ENCODE assay signal across 8 cellular contexts in genomic region chr9:123353984-123354591, GRCh38. TPM values are rescaled to one million over a fixed set of nuclear protein-coding genes. Genes with fewer than 3 reads are reported as not detected.
A peak's percentile ranks its signal among the peaks of the same experiment; 100 is the strongest.
DNase-seq lines count a peak whose midpoint lies in the region; ATAC-seq and TF ChIP-seq lines count a peak whose summit lies in the region.

No MANE protein-coding gene starts in this region.

- H3K4me3 ChIP-seq in epithelial cell of esophagus (ENCODE audit: low read length) (no peak overlapping the region), testis (no peak overlapping the region)
- no peak overlapping the region for H3K4me3 ChIP-seq in naive thymus-derived CD4-positive, alpha-beta T cell (ENCODE audit: low read length)

- no peaks in the 10 kb centered on the region for H3K27me3 ChIP-seq in naive thymus-derived CD4-positive, alpha-beta T cell (ENCODE audit: control insufficient read depth in 2 of 2, insufficient read depth in 2 of 2, low read length in 2 of 2)
- H3K27me3 ChIP-seq in testis: no peaks in the 10 kb centered on the region

- no peak for TF ChIP-seq POLR2A in testis (IDR thresholded peaks at IDR 0.05)

- 46 to 56% methylated on average over 10 to 20 of the region's 20 CpGs for WGBS in testis, 2 donors

- no peak overlapping the region for H3K27ac ChIP-seq in naive thymus-derived CD4-positive, alpha-beta T cell (ENCODE audit: low read depth, low read length)
- H3K27ac ChIP-seq in testis: no peak overlapping the region

- peak; percentile 56 for ATAC-seq in HG02678 (IDR thresholded peaks at IDR 0.05; ENCODE audit: unreplicated experiment)
- no peak for ATAC-seq in activated CD8-positive, alpha-beta memory T cell treated with anti-CD3 and anti-CD28 coated beads, Interleukin-2, amount 10 ng/mL, durations not matched to agents 7 days and 5 days
- peak; percentile 73 for ATAC-seq in naive thymus-derived CD4-positive, alpha-beta T cell

- no peaks in the 10 kb centered on the region for H3K9me3 Mint-ChIP-seq in activated CD8-positive, alpha-beta memory T cell treated with anti-CD3 and anti-CD28 coated beads, Interleukin-2, amount 10 ng/mL, durations not matched to agents 7 days and 5 days (ENCODE audit: low read depth)
- no peaks in the 10 kb centered on the region for H3K9me3 Mint-ChIP-seq in naive thymus-derived CD4-positive, alpha-beta T cell

- intact Hi-C loops in naive thymus-derived CD4-positive, alpha-beta T cell (cut with micrococcal nuclease): loop anchor here (1.0 to 10.0 kb wide), 5 partner anchors 31 to 539 kb away; no protein-coding TSS in a partner anchor
- intact Hi-C loops in testis (cut with DNase I; ENCODE audit: low total_unique reads): no loop called here

- no peaks in the 10 kb centered on the region for H3K36me3 Mint-ChIP-seq in activated CD8-positive, alpha-beta memory T cell treated with anti-CD3 and anti-CD28 coated beads, Interleukin-2, amount 10 ng/mL, durations not matched to agents 7 days and 5 days
- H3K36me3 Mint-ChIP-seq in naive thymus-derived CD4-positive, alpha-beta T cell: no peaks in the 10 kb centered on the region

- peaks cover 12% of the 10 kb centered on the region for H3K27me3 Mint-ChIP-seq in activated CD8-positive, alpha-beta memory T cell treated with anti-CD3 and anti-CD28 coated beads, Interleukin-2, amount 10 ng/mL, durations not matched to agents 7 days and 5 days
- H3K27me3 Mint-ChIP-seq in naive thymus-derived CD4-positive, alpha-beta T cell: peaks cover 0 to 11% (median 0%) of the 10 kb centered on the region in 5 donors

- DNase-seq in DMS153 treated with DMSO at 0.1 percent for 48 hours (lab: John Stamatoyannopoulos, UW; ENCODE audit: unreplicated experiment) (peak; percentile 58), DMS153 (lab: John Stamatoyannopoulos, UW) (no peak), NCI-H526 treated with DMSO at 0.1 percent for 48 hours (lab: John Stamatoyannopoulos, UW) (peak; percentile 1), epithelial cell of esophagus (ENCODE audit: low read depth) (peak; percentile 48), testis (peak; percentile 81)
- peak; percentile 75 for DNase-seq in activated CD8-positive, alpha-beta memory T cell treated with anti-CD3 and anti-CD28 coated beads, Interleukin-2, amount 10 ng/mL, durations not matched to agents 7 days and 5 days
- DNase-seq in naive thymus-derived CD4-positive, alpha-beta T cell: peak in 8 of 9 donors; percentile 24 to 66 (median 44)

- TF ChIP-seq CTCF in epithelial cell of esophagus (IDR thresholded peaks at IDR 0.05; ENCODE audit: insufficient read depth, low read depth, low read length, missing control alignments): peak; percentile 79
- TF ChIP-seq CTCF in testis (IDR thresholded peaks at IDR 0.05): peak; percentile 75 to 83 (median 77)

- H3K36me3 ChIP-seq in naive thymus-derived CD4-positive, alpha-beta T cell (ENCODE audit: control insufficient read depth in 2 of 3, insufficient read depth in 3 of 3, low read length in 3 of 3): no peaks in the 10 kb centered on the region
- no peaks in the 10 kb centered on the region for H3K36me3 ChIP-seq in testis (ENCODE audit: low read depth, missing control alignments)

- H3K4me1 ChIP-seq in naive thymus-derived CD4-positive, alpha-beta T cell (ENCODE audit: control insufficient read depth in 2 of 2, insufficient read depth in 2 of 2, low read length in 2 of 2): no peaks in the 10 kb centered on the region
- peaks cover 14% of the 10 kb centered on the region for H3K4me1 ChIP-seq in testis

- no peak overlapping the region for H3K4me3 Mint-ChIP-seq in activated CD8-positive, alpha-beta memory T cell treated with anti-CD3 and anti-CD28 coated beads, Interleukin-2, amount 10 ng/mL, durations not matched to agents 7 days and 5 days
- peak overlapping the region in 1 of 10 donors; percentile 39 for H3K4me3 Mint-ChIP-seq in naive thymus-derived CD4-positive, alpha-beta T cell

- POLR2A ChIA-PET in naive thymus-derived CD4-positive, alpha-beta T cell (lab: Charles Lee): no interaction called here

- no peaks in the 10 kb centered on the region for H3K9me3 ChIP-seq in naive thymus-derived CD4-positive, alpha-beta T cell (ENCODE audit: control insufficient read depth in 2 of 3, low read length in 3 of 3)
- no peaks in the 10 kb centered on the region for H3K9me3 ChIP-seq in testis

- CTCF ChIA-PET in activated CD8-positive, alpha-beta memory T cell treated with anti-CD3 and anti-CD28 coated beads, Interleukin-2, amount 10 ng/mL, durations not matched to agents 7 days and 5 days (lab: Charles Lee): interaction anchor here (0.7 to 5.6 kb wide), 11 partner anchors 9 to 687 kb away, joined by 3 to 55 read pairs (median 4); no protein-coding TSS in a partner anchor
- CTCF ChIA-PET in naive thymus-derived CD4-positive, alpha-beta T cell (lab: Charles Lee): interaction anchor here (0.6 to 1.5 kb wide), 4 partner anchors 47 to 776 kb away, joined by 3 to 5 read pairs (median 3); no protein-coding TSS in a partner anchor

- H3K4me1 Mint-ChIP-seq in activated CD8-positive, alpha-beta memory T cell treated with anti-CD3 and anti-CD28 coated beads, Interleukin-2, amount 10 ng/mL, durations not matched to agents 7 days and 5 days: peaks cover 12% of the 10 kb centered on the region
- H3K4me1 Mint-ChIP-seq in naive thymus-derived CD4-positive, alpha-beta T cell: peaks cover 0 to 18% (median 11%) of the 10 kb centered on the region in 7 donors

- no peak overlapping the region for H3K27ac Mint-ChIP-seq in activated CD8-positive, alpha-beta memory T cell treated with anti-CD3 and anti-CD28 coated beads, Interleukin-2, amount 10 ng/mL, durations not matched to agents 7 days and 5 days
- H3K27ac Mint-ChIP-seq in naive thymus-derived CD4-positive, alpha-beta T cell: no peak overlapping the region

RNA-seq across cellular contexts. Expression of gene CRB2, which starts 1.9 kb away (rescaled TPM):
- total RNA-seq in activated CD8-positive, alpha-beta memory T cell treated with anti-CD3 and anti-CD28 coated beads, Interleukin-2, amount 10 ng/mL, durations not matched to agents 7 days and 5 days: not detected
- total RNA-seq in naive thymus-derived CD4-positive, alpha-beta T cell: not detected
- not detected for polyA plus RNA-seq in naive thymus-derived CD4-positive, alpha-beta T cell
- under 1 TPM; 0.63 to 0.68 TPM for total RNA-seq in testis
- polyA plus RNA-seq in testis (ENCODE audit: insufficient read depth, low read depth, low replicate concordance): 3.4 TPM
